ENCODE assay signal across 8 cellular contexts in genomic region chr1:215083408-215083961, GRCh38. TPM values are rescaled to one million over a fixed set of nuclear protein-coding genes. Genes with fewer than 3 reads are reported as not detected.
DNase-seq lines count a peak whose midpoint lies in the region; ATAC-seq and TF ChIP-seq lines count a peak whose summit lies in the region.
"Had no signal": no experiment of that assay in that cellular context is flagged by ENCODE, and none has a peak within 500 bp of the region (broad histone marks: within the 10 kb centered on the region; RNA-seq: fewer than 3 reads in every experiment).

No MANE protein-coding gene starts in this region.

- ATAC-seq in T-helper 17 cell = no peak
- no peak for ATAC-seq in stimulated activated naive CD8-positive, alpha-beta T cell treated with anti-CD3 and anti-CD28 coated beads, Interleukin-15, amount 100 ng/mL, for 72 hours
- no peak for ATAC-seq in activated CD8-positive, alpha-beta T cell treated with anti-CD3 and anti-CD28 coated beads for 36 hours

- peaks cover 42% of the 10 kb centered on the region for H3K27me3 Mint-ChIP-seq in T-helper 17 cell
- peaks cover 62% of the 10 kb centered on the region for H3K27me3 Mint-ChIP-seq in stimulated activated naive CD8-positive, alpha-beta T cell treated with anti-CD3 and anti-CD28 coated beads, Interleukin-15, amount 100 ng/mL, for 72 hours
- peaks cover 44% of the 10 kb centered on the region for H3K27me3 Mint-ChIP-seq in activated CD8-positive, alpha-beta T cell treated with anti-CD3 and anti-CD28 coated beads for 36 hours

- intact Hi-C loops in activated CD8-positive, alpha-beta T cell treated with anti-CD3 and anti-CD28 coated beads for 36 hours (cut with micrococcal nuclease) = no loop called here

- peak overlapping the region; percentile 58 for H3K4me3 Mint-ChIP-seq in T-helper 17 cell
- H3K4me3 Mint-ChIP-seq in stimulated activated naive CD8-positive, alpha-beta T cell treated with anti-CD3 and anti-CD28 coated beads, Interleukin-15, amount 100 ng/mL, for 72 hours = peak overlapping the region; percentile 13 to 62
- no peak overlapping the region for H3K4me3 Mint-ChIP-seq in activated CD8-positive, alpha-beta T cell treated with anti-CD3 and anti-CD28 coated beads for 36 hours

- peaks cover 3% of the 10 kb centered on the region for H3K36me3 Mint-ChIP-seq in T-helper 17 cell (ENCODE audit: low read depth)
- no peaks in the 10 kb centered on the region for H3K36me3 Mint-ChIP-seq in activated CD8-positive, alpha-beta T cell treated with anti-CD3 and anti-CD28 coated beads for 36 hours (ENCODE audit: low read depth)

- no peaks in the 10 kb centered on the region for H3K9me3 ChIP-seq in T-helper 17 cell (ENCODE audit: control insufficient read depth, low read length, poor library complexity, severe bottlenecking)
- H3K9me3 ChIP-seq: neutrophil had no signal

- TF ChIP-seq CTCF in activated CD8-positive, alpha-beta T cell treated with anti-CD3 and anti-CD28 coated beads for 36 hours (IDR thresholded peaks at IDR 0.05) = no peak

- no peak overlapping the region for H3K27ac Mint-ChIP-seq in T-helper 17 cell
- H3K27ac Mint-ChIP-seq in stimulated activated naive CD8-positive, alpha-beta T cell treated with anti-CD3 and anti-CD28 coated beads, Interleukin-15, amount 100 ng/mL, for 72 hours = no peak overlapping the region
- H3K27ac Mint-ChIP-seq in activated CD8-positive, alpha-beta T cell treated with anti-CD3 and anti-CD28 coated beads for 36 hours = no peak overlapping the region

- H3K9me3 Mint-ChIP-seq in stimulated activated naive CD8-positive, alpha-beta T cell treated with anti-CD3 and anti-CD28 coated beads, Interleukin-15, amount 100 ng/mL, for 72 hours = no peaks in the 10 kb centered on the region
- H3K9me3 Mint-ChIP-seq in activated CD8-positive, alpha-beta T cell treated with anti-CD3 and anti-CD28 coated beads for 36 hours = no peaks in the 10 kb centered on the region

- CTCF ChIA-PET in activated CD8-positive, alpha-beta T cell treated with anti-CD3 and anti-CD28 coated beads for 36 hours (lab: Charles Lee) = interaction anchor here (1.2 kb wide), 1 partner anchor 16 kb away, joined by 3 read pairs; no protein-coding TSS in a partner anchor

- H3K4me1 Mint-ChIP-seq in T-helper 17 cell = no peaks in the 10 kb centered on the region
- H3K4me1 Mint-ChIP-seq in stimulated activated naive CD8-positive, alpha-beta T cell treated with anti-CD3 and anti-CD28 coated beads, Interleukin-15, amount 100 ng/mL, for 72 hours = peaks cover 15% of the 10 kb centered on the region
- peaks cover 7% of the 10 kb centered on the region for H3K4me1 Mint-ChIP-seq in activated CD8-positive, alpha-beta T cell treated with anti-CD3 and anti-CD28 coated beads for 36 hours (ENCODE audit: low read depth)

- POLR2A ChIA-PET in activated CD8-positive, alpha-beta T cell treated with anti-CD3 and anti-CD28 coated beads for 36 hours (lab: Charles Lee) = no interaction called here

- DNase-seq in HT1080 (ENCODE audit: low read depth) = peak; percentile 3
- DNase-seq in T-helper 17 cell = no peak
- no peak for DNase-seq in stimulated activated naive CD8-positive, alpha-beta T cell treated with anti-CD3 and anti-CD28 coated beads, Interleukin-15, amount 100 ng/mL, for 72 hours
- DNase-seq in epidermal melanocyte (ENCODE audit: insufficient read length, low spot score) = no peak
- DNase-seq in NCI-H2196 (lab: John Stamatoyannopoulos, UW; ENCODE audit: unreplicated experiment) = no peak
- DNase-seq in activated CD8-positive, alpha-beta T cell treated with anti-CD3 and anti-CD28 coated beads for 36 hours = no peak

- H3K4me3 ChIP-seq in iPS-11a (ENCODE audit: low read depth, low read length) = peak overlapping the region; percentile 31

RNA-seq across cellular contexts. Expression of gene KCNK2, which starts 0.9 kb away (rescaled TPM):
- total RNA-seq in HT1080 (2014; rRNA removed; shearing (Covaris generic)) = 4.7 and 5.0 TPM in 2 replicates
- polyA plus RNA-seq in HT1080 (2015; cell fraction: cytosol; rRNA removed) = 1.8 and 2.8 TPM in 2 replicates
- 0.74 and 1.00 TPM in 2 replicates for polyA plus RNA-seq in HT1080 (2015; cell fraction: nucleus; rRNA removed)
- not detected for total RNA-seq in T-helper 17 cell
- not detected for total RNA-seq in activated CD8-positive, alpha-beta T cell treated with anti-CD3 and anti-CD28 coated beads for 36 hours
